Comparison of ENCODE assay signal across 8 cellular contexts in the genomic region with DNA sequence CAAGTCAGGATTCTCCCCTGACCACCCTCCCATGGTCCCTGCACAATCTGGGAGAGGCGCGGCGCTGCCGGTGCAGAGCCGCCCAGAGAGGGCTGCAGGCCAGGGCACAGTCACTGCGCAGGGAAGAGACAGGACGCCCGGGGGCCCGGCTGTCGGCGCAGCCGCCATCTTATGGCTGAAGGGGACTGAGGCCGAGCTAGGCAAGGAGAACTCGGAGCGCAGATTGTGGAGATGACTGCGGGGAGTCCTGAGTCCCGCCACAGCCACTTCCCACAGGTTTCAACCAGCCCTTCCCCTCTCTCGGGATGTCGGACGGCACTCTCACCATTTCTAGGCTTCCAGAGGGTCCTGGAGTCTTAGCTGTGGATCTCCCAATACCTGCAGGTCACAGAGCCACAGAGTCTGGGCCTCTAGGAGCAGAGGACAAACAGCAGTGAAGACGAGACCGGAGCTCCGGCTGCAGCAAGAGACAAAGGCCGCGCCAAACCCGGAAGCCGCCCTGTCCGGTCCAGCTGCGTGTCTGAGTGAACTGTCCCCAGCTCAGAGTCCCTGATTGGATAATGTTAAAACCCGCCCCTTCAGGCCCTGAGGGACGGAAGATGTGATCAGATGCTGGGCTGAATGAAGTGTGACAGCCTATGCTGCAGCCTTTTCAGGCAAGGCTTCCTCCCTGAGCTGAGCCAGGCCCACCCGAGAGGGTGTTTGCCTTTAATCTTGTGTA. TPM values are rescaled to one million over a fixed set of nuclear protein-coding genes. Genes with fewer than 3 reads are reported as not detected.
DNase-seq lines count a peak whose midpoint lies in the region; ATAC-seq lines count a peak whose summit lies in the region.

TSS of gene ZNF708 (minus strand) at position 526 of the 721 bp plus-strand sequence. CDS start at position 328, 198 bp downstream.

- no peaks in the 10 kb centered on the region for H3K27me3 ChIP-seq in CD4-positive, alpha-beta memory T cell (ENCODE audit: insufficient read depth, low read length)
- no peaks in the 10 kb centered on the region for H3K27me3 ChIP-seq in mesenchymal stem cell (ENCODE audit: control insufficient read depth in 1 of 2, insufficient read depth in 1 of 2, low read length in 2 of 2)

- peak within 1 kb of the TSS; percentile 88 to 96 for H3K18ac ChIP-seq in mesenchymal stem cell (ENCODE audit: low read depth in 1 of 2, low read length in 2 of 2)

- H4K91ac ChIP-seq in mesenchymal stem cell (ENCODE audit: low read length): peak within 1 kb of the TSS; percentile 93

- ATAC-seq in GM19463 (IDR thresholded peaks at IDR 0.05; ENCODE audit: unreplicated experiment): peak; percentile 99
- peak; percentile 96 for ATAC-seq in effector memory CD8-positive, alpha-beta T cell (replicated peaks)

- H2BK5ac ChIP-seq in mesenchymal stem cell (ENCODE audit: low read depth, low read length, poor library complexity, severe bottlenecking): peak within 1 kb of the TSS; percentile 91

- peak within 1 kb of the TSS in 1 of 2 experiments; percentile 79 for H3K23ac ChIP-seq in mesenchymal stem cell (ENCODE audit: low read length in 2 of 2)

- H3K14ac ChIP-seq in mesenchymal stem cell (ENCODE audit: low read length in 2 of 2): peak within 1 kb of the TSS in 1 of 2 experiments; percentile 37

- no peaks in the 10 kb centered on the region for H3K27me3 Mint-ChIP-seq in CD4-positive, alpha-beta memory T cell
- H3K27me3 Mint-ChIP-seq in effector memory CD8-positive, alpha-beta T cell: no peaks in the 10 kb centered on the region

- H3K36me3 ChIP-seq in CD4-positive, alpha-beta memory T cell (ENCODE audit: insufficient read depth, low read length): no peaks in the 10 kb centered on the region
- peaks cover 8 to 12% of the 10 kb centered on the region in 2 experiments for H3K36me3 ChIP-seq in mesenchymal stem cell (ENCODE audit: control insufficient read depth in 1 of 2, insufficient read depth in 2 of 2, low read depth in 1 of 2, low read length in 2 of 2)

- under 1% methylated on average over 31 of the region's 32 CpGs for WGBS in mesenchymal stem cell

- H2BK12ac ChIP-seq in mesenchymal stem cell (ENCODE audit: low read length in 2 of 2): no peak within 1 kb of the TSS

- peaks cover 28% of the 10 kb centered on the region for H3K4me1 ChIP-seq in CD4-positive, alpha-beta memory T cell (ENCODE audit: insufficient read depth, low read length)
- no peaks in the 10 kb centered on the region for H3K4me1 ChIP-seq in mesenchymal stem cell (ENCODE audit: control insufficient read depth, insufficient read depth, low read depth, low read length)

- intact Hi-C loops in CD4-positive, alpha-beta memory T cell (cut with micrococcal nuclease): loop anchor here (1.0 to 5.0 kb wide), 3 partner anchors 29 to 178 kb away; partner anchors contain the start of genes ZNF429, ZNF493 and ZNF738

- peak within 1 kb of the TSS; percentile 60 to 98 for H3K4ac ChIP-seq in mesenchymal stem cell (ENCODE audit: low read depth in 1 of 2, low read length in 2 of 2)

- H3K36me3 Mint-ChIP-seq in CD4-positive, alpha-beta memory T cell: peaks cover 24 to 45% of the 10 kb centered on the region in 2 donors
- peaks cover 43% of the 10 kb centered on the region for H3K36me3 Mint-ChIP-seq in effector memory CD8-positive, alpha-beta T cell (ENCODE audit: insufficient read depth)

- no peaks in the 10 kb centered on the region for H3K9me3 ChIP-seq in CD4-positive, alpha-beta memory T cell (ENCODE audit: control insufficient read depth in 1 of 2, low read length in 2 of 2)
- peaks cover 26% of the 10 kb centered on the region for H3K9me3 ChIP-seq in mesenchymal stem cell (ENCODE audit: control insufficient read depth, low read length)

- H3K4me3 ChIP-seq in CD4-positive, alpha-beta memory T cell (ENCODE audit: low read length in 2 of 2): peak within 1 kb of the TSS; percentile 92 to 93
- H3K4me3 ChIP-seq in mesenchymal stem cell (ENCODE audit: insufficient read depth in 1 of 2, low read depth in 1 of 2, low read length in 2 of 2): peak within 1 kb of the TSS; percentile 77 to 93

- peaks cover 28 to 48% (median 36%) of the 10 kb centered on the region in 4 donors for H3K4me1 Mint-ChIP-seq in CD4-positive, alpha-beta memory T cell
- H3K4me1 Mint-ChIP-seq in effector memory CD8-positive, alpha-beta T cell (ENCODE audit: low read depth in 2 of 2): peaks cover 33 to 40% of the 10 kb centered on the region in 2 donors

- CTCF ChIA-PET in CD4-positive, alpha-beta memory T cell (lab: Charles Lee; ENCODE audit: partially characterized antibody): interaction anchor here (0.7 to 2.1 kb wide), 7 partner anchors 12 to 369 kb away, joined by 3 to 9 read pairs (median 3); partner anchors contain the start of genes ZNF429 and ZNF738
- CTCF ChIA-PET in activated CD8-positive, alpha-beta memory T cell treated with anti-CD3 and anti-CD28 coated beads for 36 hours (lab: Charles Lee): interaction anchor here (0.9 kb wide), 1 partner anchor 14 kb away, joined by 4 read pairs; no protein-coding TSS in a partner anchor

- H2AFZ ChIP-seq in mesenchymal stem cell (ENCODE audit: low read depth, low read length): peak within 1 kb of the TSS; percentile 72

- peak within 1 kb of the TSS; percentile 98 for H4K8ac ChIP-seq in mesenchymal stem cell (ENCODE audit: low read length)

- H3K27ac Mint-ChIP-seq in CD4-positive, alpha-beta memory T cell: peak within 1 kb of the TSS; percentile 98 to 100 (median 99)
- peak within 1 kb of the TSS; percentile 99 to 100 for H3K27ac Mint-ChIP-seq in effector memory CD8-positive, alpha-beta T cell

- peak; percentile 67 to 88 (median 75) for DNase-seq in CD4-positive, alpha-beta memory T cell
- DNase-seq in HPDE6-E6E7 (ENCODE audit: extremely low spot score): peak; percentile 88
- peak; percentile 71 to 84 for DNase-seq in NOMO-1 (lab: John Stamatoyannopoulos, UW; ENCODE audit: unreplicated experiment in 2 of 2)
- peak; percentile 57 to 81 (median 60) for DNase-seq in effector memory CD8-positive, alpha-beta T cell
- peak; percentile 95 for DNase-seq in mesenchymal stem cell
- DNase-seq in stimulated activated CD8-positive, alpha-beta memory T cell treated with anti-CD3 and anti-CD28 coated beads, Interleukin-12 subunit alpha, Interleukin-12 subunit beta, amount 100 ng/mL, for 4 hours (ENCODE audit: low read depth): peak; percentile 58

- peaks cover 2% of the 10 kb centered on the region for H3K79me1 ChIP-seq in mesenchymal stem cell (replicated peaks; ENCODE audit: low read length, poor library complexity, severe bottlenecking)

- H3K4me3 Mint-ChIP-seq in CD4-positive, alpha-beta memory T cell: peak within 1 kb of the TSS; percentile 98 to 99 (median 99)
- peak within 1 kb of the TSS; percentile 99 for H3K4me3 Mint-ChIP-seq in effector memory CD8-positive, alpha-beta T cell

- peak within 1 kb of the TSS; percentile 94 for H3K27ac ChIP-seq in CD4-positive, alpha-beta memory T cell (ENCODE audit: low read depth, low read length)
- peak within 1 kb of the TSS; percentile 98 for H3K27ac ChIP-seq in mesenchymal stem cell (ENCODE audit: low read length, poor library complexity, severe bottlenecking)

- peak within 1 kb of the TSS; percentile 98 for H3K9ac ChIP-seq in mesenchymal stem cell (ENCODE audit: low read length)

- peaks cover 0 to 21% (median 8%) of the 10 kb centered on the region in 8 donors for H3K9me3 Mint-ChIP-seq in CD4-positive, alpha-beta memory T cell
- H3K9me3 Mint-ChIP-seq in effector memory CD8-positive, alpha-beta T cell: peaks cover 0 to 7% of the 10 kb centered on the region in 2 donors

- POLR2A ChIA-PET in CD4-positive, alpha-beta memory T cell (lab: Charles Lee; ENCODE audit: partially characterized antibody): interaction anchor here (0.6 to 2.6 kb wide), 27 partner anchors 10 to 1463 kb away, joined by 3 to 44 read pairs (median 4); partner anchors contain the start of genes ZNF100, ZNF253, ZNF257 and ZNF429
- POLR2A ChIA-PET in activated CD8-positive, alpha-beta memory T cell treated with anti-CD3 and anti-CD28 coated beads for 36 hours (lab: Charles Lee): interaction anchor here (0.6 to 2.2 kb wide), 6 partner anchors 30 to 1091 kb away, joined by 3 to 11 read pairs (median 5); partner anchors contain the start of genes ZNF429, ZNF493 and ZNF738

- H3K4me2 ChIP-seq in mesenchymal stem cell (ENCODE audit: low read length, poor library complexity, severe bottlenecking): peak within 1 kb of the TSS; percentile 96

- peak within 1 kb of the TSS; percentile 92 for H2BK120ac ChIP-seq in mesenchymal stem cell (ENCODE audit: low read depth, low read length)

- H2AK5ac ChIP-seq in mesenchymal stem cell (ENCODE audit: low read length, severe bottlenecking): no peak within 1 kb of the TSS

- H2BK15ac ChIP-seq in mesenchymal stem cell (ENCODE audit: low read depth, poor library complexity, severe bottlenecking): peak within 1 kb of the TSS; percentile 67

RNA-seq across cellular contexts. Expression of gene ZNF708, which starts in this region (rescaled TPM):
- total RNA-seq in CD4-positive, alpha-beta memory T cell: 10 to 100 TPM; 42.5 to 44.2 TPM
- polyA plus RNA-seq in CD4-positive, alpha-beta memory T cell: 10 to 100 TPM in 1 of 2 donors, 1 to 10 TPM in 1; 6.6 to 12.1 TPM
- 10 to 100 TPM; 10.3 to 10.7 TPM for total RNA-seq in activated CD8-positive, alpha-beta memory T cell treated with anti-CD3 and anti-CD28 coated beads for 36 hours
- 3.6 TPM for polyA plus RNA-seq in mesenchymal stem cell (2013, experiment 1 of 2)
- polyA plus RNA-seq in mesenchymal stem cell (2013, experiment 2 of 2): 4.0 TPM

Comparison
In these comparisons a context has a peak if more than half of its experiments do, and no peak if none do; other contexts are left out.
1. Peak in every context shown above with its lines: DNase-seq, ATAC-seq, H3K4me3 ChIP-seq and H3K27ac ChIP-seq.